ENCODE assay signal across 8 cellular contexts in the genomic region with DNA sequence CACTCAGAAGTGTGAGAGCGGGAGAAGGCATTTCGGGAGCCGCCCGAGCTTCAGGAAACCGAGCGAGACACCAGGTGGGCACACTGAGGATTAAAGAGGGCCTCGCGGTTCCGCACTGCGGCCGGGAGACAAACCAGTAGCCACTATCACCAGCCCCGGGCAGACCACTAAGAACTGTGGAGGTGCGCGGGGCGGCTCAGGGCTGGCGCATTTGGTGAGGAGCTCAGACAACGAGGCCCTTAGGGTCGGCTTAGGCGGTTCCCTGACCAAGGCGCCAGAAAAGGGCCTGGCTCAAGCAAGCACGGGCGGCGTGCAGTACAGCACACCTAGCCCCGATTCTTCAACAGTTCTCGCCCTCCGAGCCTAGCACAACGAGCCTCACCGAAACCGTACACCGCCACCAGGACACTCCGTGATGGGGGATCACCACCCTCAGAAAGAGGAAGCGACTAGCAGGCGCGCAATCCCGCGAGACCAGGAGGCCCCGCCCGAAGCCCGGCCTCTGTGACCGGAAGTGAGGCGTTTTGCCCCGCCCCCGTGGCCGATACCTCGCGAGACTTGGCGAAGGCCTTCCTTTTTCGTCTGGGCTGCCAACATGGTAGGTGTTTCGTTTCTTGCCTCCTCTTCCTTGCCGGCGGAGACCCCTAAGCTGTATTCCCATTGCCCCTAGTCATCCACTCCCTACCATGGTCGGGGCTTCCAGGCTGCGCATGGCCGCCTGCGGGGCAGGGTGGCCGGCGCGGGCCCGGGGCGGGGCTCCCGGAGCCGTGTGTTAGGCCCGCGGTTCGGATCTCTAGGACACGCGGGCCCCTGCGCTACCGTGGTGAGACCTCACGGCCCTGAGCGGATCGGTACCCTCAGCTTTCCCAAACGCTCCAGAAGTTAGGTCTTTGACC. TPM values are rescaled to one million over a fixed set of nuclear protein-coding genes. Genes with fewer than 3 reads are reported as not detected.
DNase-seq lines count a peak whose midpoint lies in the region; ATAC-seq, FAIRE-seq and TF ChIP-seq lines count a peak whose summit lies in the region.

TSS of gene RPL27A (plus strand) at position 574 of the 896 bp plus-strand sequence. CDS start at position 596, 22 bp downstream.
A gene with protein sequence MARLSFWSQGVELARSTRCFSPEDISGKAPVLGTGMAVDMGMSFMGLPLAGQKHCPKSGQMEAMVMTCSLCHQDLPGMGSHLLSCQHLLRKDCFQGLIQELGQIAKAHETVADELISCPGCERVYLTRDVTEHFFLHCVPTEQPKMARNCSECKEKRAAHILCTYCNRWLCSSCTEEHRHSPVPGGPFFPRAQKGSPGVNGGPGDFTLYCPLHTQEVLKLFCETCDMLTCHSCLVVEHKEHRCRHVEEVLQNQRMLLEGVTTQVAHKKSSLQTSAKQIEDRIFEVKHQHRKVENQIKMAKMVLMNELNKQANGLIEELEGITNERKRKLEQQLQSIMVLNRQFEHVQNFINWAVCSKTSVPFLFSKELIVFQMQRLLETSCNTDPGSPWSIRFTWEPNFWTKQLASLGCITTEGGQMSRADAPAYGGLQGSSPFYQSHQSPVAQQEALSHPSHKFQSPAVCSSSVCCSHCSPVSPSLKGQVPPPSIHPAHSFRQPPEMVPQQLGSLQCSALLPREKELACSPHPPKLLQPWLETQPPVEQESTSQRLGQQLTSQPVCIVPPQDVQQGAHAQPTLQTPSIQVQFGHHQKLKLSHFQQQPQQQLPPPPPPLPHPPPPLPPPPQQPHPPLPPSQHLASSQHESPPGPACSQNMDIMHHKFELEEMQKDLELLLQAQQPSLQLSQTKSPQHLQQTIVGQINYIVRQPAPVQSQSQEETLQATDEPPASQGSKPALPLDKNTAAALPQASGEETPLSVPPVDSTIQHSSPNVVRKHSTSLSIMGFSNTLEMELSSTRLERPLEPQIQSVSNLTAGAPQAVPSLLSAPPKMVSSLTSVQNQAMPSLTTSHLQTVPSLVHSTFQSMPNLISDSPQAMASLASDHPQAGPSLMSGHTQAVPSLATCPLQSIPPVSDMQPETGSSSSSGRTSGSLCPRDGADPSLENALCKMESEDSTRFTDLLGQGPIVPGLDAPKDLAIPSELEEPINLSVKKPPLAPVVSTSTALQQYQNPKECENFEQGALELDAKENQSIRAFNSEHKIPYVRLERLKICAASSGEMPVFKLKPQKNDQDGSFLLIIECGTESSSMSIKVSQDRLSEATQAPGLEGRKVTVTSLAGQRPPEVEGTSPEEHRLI (N-terminal part only) (minus strand): TSS at position 447 of the 896 bp plus-strand sequence. CDS start 10,391 bp downstream, outside the sequence.

- H3K27me3 ChIP-seq in astrocyte (ENCODE audit: insufficient read depth, low read length) (no peaks in the 10 kb centered on the region), hepatocyte (no peaks in the 10 kb centered on the region)

- H3K79me2 ChIP-seq in astrocyte (ENCODE audit: insufficient read depth, low read length) (peaks cover 48% of the 10 kb centered on the region), hepatocyte (peaks cover 36% of the 10 kb centered on the region)

- H3K4me3 Mint-ChIP-seq in astrocyte (ENCODE audit: unreplicated experiment), result peak within 1 kb of the TSS; percentile 99

- H3K4me1 Mint-ChIP-seq in astrocyte (ENCODE audit: low read depth, unreplicated experiment), result peaks cover 26% of the 10 kb centered on the region

- H3K4me2 ChIP-seq in astrocyte (ENCODE audit: low read length) (peak within 1 kb of the TSS; percentile 92), hepatocyte (peak within 1 kb of the TSS; percentile 90)

- DNase-seq in NCI-H2029 treated with DMSO at 0.1 percent for 48 hours (lab: John Stamatoyannopoulos, UW), result peak; percentile 80
- peak; percentile 95 for DNase-seq in T-helper 22 cell (ENCODE audit: low read depth)
- peak; percentile 90 for DNase-seq in astrocyte (ENCODE audit: low read depth)
- peak; percentile 98 for DNase-seq in hepatocyte (ENCODE audit: low spot score)
- DNase-seq in retina, result peak; percentile 98
- DNase-seq in 8988T, result no peak

- H3K9me3 ChIP-seq in astrocyte (ENCODE audit: insufficient read depth, low read depth, low read length) (no peaks in the 10 kb centered on the region), hepatocyte (ENCODE audit: low read depth) (no peaks in the 10 kb centered on the region)

- H3K27ac ChIP-seq in astrocyte (ENCODE audit: low read depth, low read length) (peak within 1 kb of the TSS; percentile 98), hepatocyte (peak within 1 kb of the TSS; percentile 98)

- H4K20me1 ChIP-seq in astrocyte (ENCODE audit: insufficient read depth, low read length) (peaks cover 39% of the 10 kb centered on the region), hepatocyte (ENCODE audit: insufficient read depth, poor library complexity, severe bottlenecking) (peaks cover 5% of the 10 kb centered on the region)

- H3K9me3 Mint-ChIP-seq in astrocyte (ENCODE audit: unreplicated experiment), result no peaks in the 10 kb centered on the region

- ATAC-seq in GM18511 (IDR thresholded peaks at IDR 0.05; ENCODE audit: unreplicated experiment) (peak; percentile 95), HG03025 (IDR thresholded peaks at IDR 0.05; ENCODE audit: low FRiP score, unreplicated experiment) (peak; percentile 91)

- H3K27ac Mint-ChIP-seq in astrocyte (ENCODE audit: unreplicated experiment), result peak within 1 kb of the TSS; percentile 97

- no peak for FAIRE-seq in astrocyte (lab: Jason Lieb, UNC)

- H3K36me3 Mint-ChIP-seq in astrocyte (ENCODE audit: low read depth, unreplicated experiment), result peaks cover 29% of the 10 kb centered on the region

- TF ChIP-seq CTCF in astrocyte (IDR thresholded peaks at IDR 0.05; ENCODE audit: insufficient read depth, low read depth, low read length), result no peak
- TF ChIP-seq CTCF in hepatocyte (IDR thresholded peaks at IDR 0.05; ENCODE audit: poor library complexity), result peak; percentile 8

- H3K27me3 Mint-ChIP-seq in astrocyte (ENCODE audit: low read depth, unreplicated experiment), result no peaks in the 10 kb centered on the region

- H3K9ac ChIP-seq in astrocyte (ENCODE audit: low read length), result peak within 1 kb of the TSS; percentile 99

- under 1% methylated on average over 67 of the region's 73 CpGs for WGBS in hepatocyte (ENCODE audit: low lambda C conversion rate, missing lambda C conversion rate)

- no peaks in the 10 kb centered on the region for H3K9me2 ChIP-seq in hepatocyte (replicated peaks; ENCODE audit: insufficient read depth)

- H3K4me3 ChIP-seq in astrocyte (ENCODE audit: insufficient read depth, low read depth, low read length), result peak within 1 kb of the TSS; percentile 97
- H3K4me3 ChIP-seq in hepatocyte, result peak within 1 kb of the TSS; percentile 89

- H3K4me1 ChIP-seq in astrocyte (ENCODE audit: insufficient read depth, low read length), result peaks cover 32% of the 10 kb centered on the region
- peaks cover 9% of the 10 kb centered on the region for H3K4me1 ChIP-seq in hepatocyte (ENCODE audit: insufficient read depth)

- H2AFZ ChIP-seq in astrocyte (ENCODE audit: low read depth, low read length) (peak within 1 kb of the TSS; percentile 71), hepatocyte (peak within 1 kb of the TSS; percentile 68)

- H3K36me3 ChIP-seq in astrocyte (ENCODE audit: insufficient read depth, low read length) (peaks cover 30% of the 10 kb centered on the region), hepatocyte (replicated peaks; ENCODE audit: insufficient read depth, low read depth) (no peaks in the 10 kb centered on the region)

RNA-seq across cellular contexts. Expression of gene RPL27A, which starts in this region (rescaled TPM):
- 573 and 682 TPM in 2 replicates for total RNA-seq in astrocyte
- total RNA-seq in hepatocyte, result 818 and 854 TPM in 2 replicates
- polyA plus RNA-seq in hepatocyte, result 803 and 849 TPM in 2 replicates

RNA-seq across cellular contexts. Expression of the second gene that starts in this region (rescaled TPM):
- total RNA-seq in astrocyte, result 7.3 and 8.8 TPM in 2 replicates
- 1.2 and 4.7 TPM in 2 replicates for total RNA-seq in hepatocyte
- polyA plus RNA-seq in hepatocyte, result 1.4 and 2.1 TPM in 2 replicates
